ENCODE assay signal across 14 cellular contexts in genomic region chr14:58836303-58836702, GRCh38.
DNase-seq lines count a peak whose midpoint lies in the region; ATAC-seq and TF ChIP-seq lines count a peak whose summit lies in the region.
"Had no signal": no experiment of that assay in that cellular context is flagged by ENCODE, and none has a peak within 500 bp of the region (broad histone marks: within the 10 kb centered on the region; RNA-seq: fewer than 3 reads in every experiment).

No MANE protein-coding gene starts in this region.

- H3K4me3 ChIP-seq in mucosa of descending colon, result no peak overlapping the region

- TF ChIP-seq CTCF in mucosa of descending colon (IDR thresholded peaks at IDR 0.05), result no peak

- H3K9me3 ChIP-seq in mucosa of descending colon, result no peaks in the 10 kb centered on the region
- H3K9me3 ChIP-seq: BE2C had no signal

- intact Hi-C loops in mucosa of descending colon (cut with DNase I, micrococcal nuclease), result no loop called here

- H3K36me3 ChIP-seq in mucosa of descending colon (ENCODE audit: low read depth), result no peaks in the 10 kb centered on the region
- H3K36me3 ChIP-seq: BE2C had no signal

- POLR2A ChIA-PET in HEK293T (lab: Yijun Ruan, JAX), result no interaction called here

- peak; percentile 33 for ATAC-seq in mucosa of descending colon

- no peak for DNase-seq in HEK293T (ENCODE audit: extremely low spot score)
- DNase-seq in LoVo (ENCODE audit: low spot score), result peak; percentile 24
- DNase-seq in SK-N-DZ (ENCODE audit: low spot score), result peak; percentile 24
- no peak for DNase-seq in mucosa of descending colon
- no peak for DNase-seq in amniotic stem cell (lab: John Stamatoyannopoulos, UW)
- DNase-seq in activated CD4-positive, CD25-positive, alpha-beta regulatory T cell treated with anti-CD3 and anti-CD28 coated beads, Interleukin-2, amount 50 U/mL, for 72 hours, result no peak
- DNase-seq in globus pallidus (ENCODE audit: low spot score), result no peak
- DNase-seq: BE2C; CD4-positive, alpha-beta memory T cell; DND-41; GDM1; GOT3; H9; HFFc6 had no signal

- CTCF ChIA-PET in HEK293T (lab: Yijun Ruan, JAX), result no interaction called here

- no peaks in the 10 kb centered on the region for H3K4me1 ChIP-seq in mucosa of descending colon (ENCODE audit: low read depth)
- H3K4me1 ChIP-seq: BE2C had no signal

TF ChIP-seq in HEK293T, 16 proteins besides CTCF, POLR2A, EP300 and RAD21:
- TF ChIP-seq FOXA1 (IDR thresholded peaks at IDR 0.05), result no peak
- no peak for TF ChIP-seq LEF1 (IDR thresholded peaks at IDR 0.05; ENCODE audit: borderline replicate concordance)
- TF ChIP-seq NFRKB (IDR thresholded peaks at IDR 0.05), result no peak
- TF ChIP-seq PKNOX1 (IDR thresholded peaks at IDR 0.05), result 0 out of 2 replicates have a peak, but pooled peaks have one; percentile 22
- TF ChIP-seq CTBP1 (IDR thresholded peaks at IDR 0.05; ENCODE audit: borderline replicate concordance), result no peak
- no peak for TF ChIP-seq BHLHE40 (IDR thresholded peaks at IDR 0.05; ENCODE audit: borderline replicate concordance)
TF ChIP-seq in HEK293T: peak in this region for 1.

Comparison
In these comparisons a context has a peak if more than half of its experiments do, and no peak if none do; other contexts are left out.
1. DNase-seq: peak in LoVo (single experiment) and SK-N-DZ (single experiment); none in HEK293T (single experiment), mucosa of descending colon (0 of 3), amniotic stem cell (single experiment), activated CD4-positive, CD25-positive, alpha-beta regulatory T cell treated with anti-CD3 and anti-CD28 coated beads, Interleukin-2, amount 50 U/mL, for 72 hours (single experiment) and globus pallidus (single experiment).